20 cellular contexts compared by ENCODE assay signal in the genomic region with DNA sequence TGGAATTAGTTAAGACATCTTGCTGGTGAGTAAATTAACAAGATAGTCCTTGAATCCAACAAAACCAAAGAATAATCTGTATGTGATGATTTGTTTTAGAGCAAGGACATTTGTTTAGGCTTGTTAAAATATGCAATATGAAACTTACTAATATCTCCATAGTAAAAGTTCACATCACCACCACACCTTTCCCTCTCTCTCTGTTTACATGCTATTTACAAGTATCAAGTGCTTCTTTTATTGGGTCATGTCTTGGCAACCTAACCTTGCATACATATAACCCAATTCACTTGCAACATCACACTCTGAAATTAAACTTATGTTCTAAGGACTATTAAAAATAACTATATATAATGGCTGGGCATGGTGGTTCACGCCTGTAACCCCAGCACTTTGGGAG.
"Had no signal": no experiment of that assay in that cellular context is flagged by ENCODE, and none has a peak within 500 bp of the region (broad histone marks: within the 10 kb centered on the region; RNA-seq: fewer than 3 reads in every experiment).

No MANE protein-coding gene starts in this region.

- H2AFZ ChIP-seq: PC-9 had no signal

- H3K4me2 ChIP-seq: PC-9 had no signal

- H3K4me3 ChIP-seq: PC-9 had no signal

- ATAC-seq: activated T-cell treated with anti-CD3 and anti-CD28 coated beads, Interleukin-2, amount 50 U/mL, for 4 hours; T-helper 17 cell had no signal

- DNase-seq: activated CD4-positive, alpha-beta memory T cell treated with anti-CD3 and anti-CD28 coated beads for 36 hours; activated CD4-positive, alpha-beta T cell treated with anti-CD3 and anti-CD28 coated beads, Interleukin-2, amount 10 ng/mL, durations not matched to agents 7 days and 5 days; activated CD4-positive, CD25-positive, alpha-beta regulatory T cell; activated CD8-positive, alpha-beta memory T cell treated with anti-CD3 and anti-CD28 coated beads for 24 hours; activated effector memory CD4-positive, alpha-beta T cell treated with anti-CD3 and anti-CD28 coated beads, Interleukin-2, amount 50 U/mL, for 16 hours; activated naive CD4-positive, alpha-beta T cell treated with Interleukin-2 at 50 U/mL for 16 hours; activated T-cell treated with anti-CD3 and anti-CD28 coated beads, Interleukin-2, amount 50 U/mL, for 4 hours; central memory CD4-positive, alpha-beta T cell; KBM-7; MV-4-11; NCI-H1105; NCI-H146; NCI-H187 treated with DMSO at 0.1 percent for 48 hours; NCI-H2081 treated with DMSO at 0.1 percent for 48 hours; NCI-H446; NCI-H524; PC-9; SHP77 treated with DMSO at 0.1 percent for 48 hours; T-helper 17 cell; T-helper 9 cell had no signal

- H3K27ac ChIP-seq: PC-9 had no signal
